In the genomic region with DNA sequence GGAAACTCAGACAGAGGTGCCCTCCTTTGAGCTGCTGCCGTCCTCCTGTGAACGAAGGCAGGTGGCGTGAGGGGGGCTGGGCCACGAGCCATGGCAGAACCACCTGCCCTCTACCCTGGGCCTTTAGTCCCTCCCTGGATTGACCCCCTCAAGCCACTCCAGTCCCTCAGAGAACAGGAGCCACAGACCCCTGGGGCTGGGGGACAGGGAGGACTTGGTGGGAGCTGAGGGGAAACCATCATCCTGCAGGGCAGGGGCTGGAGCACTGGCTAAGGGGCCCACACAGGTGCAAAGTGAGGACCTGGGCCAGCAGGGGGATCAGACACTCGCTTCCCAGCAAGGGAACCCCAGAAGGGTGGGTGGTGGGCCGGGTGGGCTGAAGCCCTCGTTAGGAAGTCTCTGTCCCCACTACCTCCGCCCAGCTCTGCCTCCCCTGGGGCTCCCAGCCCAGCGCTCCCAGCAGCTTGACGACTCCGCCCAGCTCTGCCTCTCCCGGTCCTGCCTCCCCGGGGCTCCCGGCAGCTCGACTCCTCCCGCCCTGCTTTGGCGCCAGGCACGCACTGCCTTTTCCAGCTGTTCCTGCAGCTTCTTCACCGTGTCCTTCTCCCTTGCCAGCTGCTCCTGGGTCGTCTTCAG, we compare ENCODE assay signal across 9 cellular contexts. TPM values are rescaled to one million over a fixed set of nuclear protein-coding genes. Genes with fewer than 3 reads are reported as not detected.
DNase-seq lines count a peak whose midpoint lies in the region; ATAC-seq and TF ChIP-seq lines count a peak whose summit lies in the region.
"Had no signal": no experiment of that assay in that cellular context is flagged by ENCODE, and none has a peak within 500 bp of the region (broad histone marks: within the 10 kb centered on the region; RNA-seq: fewer than 3 reads in every experiment).

No MANE protein-coding gene starts in this region.

- H4K8ac ChIP-seq in mesenchymal stem cell (ENCODE audit: low read length), result peak overlapping the region; percentile 24

- H2BK15ac ChIP-seq in mesenchymal stem cell (ENCODE audit: low read depth, poor library complexity, severe bottlenecking), result no peak overlapping the region

- no peaks in the 10 kb centered on the region for H3K27me3 Mint-ChIP-seq in natural killer cell (ENCODE audit: low read depth in 2 of 2)
- H3K27me3 Mint-ChIP-seq in natural killer cell treated with Interleukin-12 subunit alpha and Interleukin-12 subunit beta and Interleukin-15 and Interleukin-18, amount 100 ng/mL, for 72 hours, result no peaks in the 10 kb centered on the region
- no peaks in the 10 kb centered on the region for H3K27me3 Mint-ChIP-seq in central memory CD8-positive, alpha-beta T cell

- no peak overlapping the region for H3K4me3 ChIP-seq in mesenchymal stem cell (ENCODE audit: insufficient read depth in 1 of 2, low read depth in 1 of 2, low read length in 2 of 2)
- no peak overlapping the region for H3K4me3 ChIP-seq in effector memory CD4-positive, alpha-beta T cell (ENCODE audit: insufficient read depth, low read depth, low read length, poor library complexity, severe bottlenecking)

- H3K27ac ChIP-seq in mesenchymal stem cell (ENCODE audit: low read length, poor library complexity, severe bottlenecking), result peak overlapping the region; percentile 73
- H3K27ac ChIP-seq in effector memory CD4-positive, alpha-beta T cell (ENCODE audit: insufficient read depth, low read length, poor library complexity, severe bottlenecking), result no peak overlapping the region

- H2AFZ ChIP-seq in mesenchymal stem cell (ENCODE audit: low read depth, low read length), result no peak overlapping the region

- peaks cover 37 to 49% of the 10 kb centered on the region in 2 donors for H3K4me1 Mint-ChIP-seq in natural killer cell
- peaks cover 24 to 36% of the 10 kb centered on the region in 2 donors for H3K4me1 Mint-ChIP-seq in natural killer cell treated with Interleukin-12 subunit alpha and Interleukin-12 subunit beta and Interleukin-15 and Interleukin-18, amount 100 ng/mL, for 72 hours (ENCODE audit: low read depth in 2 of 2)
- H3K4me1 Mint-ChIP-seq in central memory CD8-positive, alpha-beta T cell, result peaks cover 28% of the 10 kb centered on the region

- 71% methylated on average over 19 of the region's 20 CpGs for WGBS in mesenchymal stem cell

- H3K18ac ChIP-seq in mesenchymal stem cell (ENCODE audit: low read depth in 1 of 2, low read length in 2 of 2), result no peak overlapping the region

- peak overlapping the region; percentile 98 for H3K27ac Mint-ChIP-seq in natural killer cell
- H3K27ac Mint-ChIP-seq in natural killer cell treated with Interleukin-12 subunit alpha and Interleukin-12 subunit beta and Interleukin-15 and Interleukin-18, amount 100 ng/mL, for 72 hours, result peak overlapping the region in 1 of 2 donors; percentile 97
- peak overlapping the region; percentile 13 for H3K27ac Mint-ChIP-seq in central memory CD8-positive, alpha-beta T cell (ENCODE audit: low read depth)

- intact Hi-C loops in natural killer cell (cut with micrococcal nuclease), result loop anchor here (5.0 kb wide), 1 partner anchor 68 kb away; a partner anchor contains a TSS

- peak overlapping the region; percentile 62 for H3K4me3 Mint-ChIP-seq in natural killer cell
- H3K4me3 Mint-ChIP-seq in natural killer cell treated with Interleukin-12 subunit alpha and Interleukin-12 subunit beta and Interleukin-15 and Interleukin-18, amount 100 ng/mL, for 72 hours, result no peak overlapping the region
- H3K4me3 Mint-ChIP-seq in central memory CD8-positive, alpha-beta T cell, result no peak overlapping the region

- H3K9ac ChIP-seq in mesenchymal stem cell (ENCODE audit: low read length), result no peak overlapping the region

- peaks cover 62% of the 10 kb centered on the region for H3K4me1 ChIP-seq in mesenchymal stem cell (ENCODE audit: control insufficient read depth, insufficient read depth, low read depth, low read length)
- H3K4me1 ChIP-seq in effector memory CD4-positive, alpha-beta T cell (ENCODE audit: control insufficient read depth, insufficient read depth, low read length, poor library complexity, severe bottlenecking), result peaks cover 37% of the 10 kb centered on the region

- H3K36me3 ChIP-seq in mesenchymal stem cell (ENCODE audit: control insufficient read depth in 1 of 2, insufficient read depth in 2 of 2, low read depth in 1 of 2, low read length in 2 of 2), result peaks cover 71 to 90% of the 10 kb centered on the region in 2 experiments
- H3K36me3 ChIP-seq in effector memory CD4-positive, alpha-beta T cell (ENCODE audit: control insufficient read depth, insufficient read depth, low read length), result peaks cover 7% of the 10 kb centered on the region

- no peak for ATAC-seq in natural killer cell
- no peak for ATAC-seq in natural killer cell treated with Interleukin-12 subunit alpha and Interleukin-12 subunit beta and Interleukin-15 and Interleukin-18, amount 100 ng/mL, for 72 hours
- no peak for ATAC-seq in central memory CD8-positive, alpha-beta T cell (replicated peaks; ENCODE audit: extremely low read depth, poor library complexity, severe bottlenecking)

- H2BK12ac ChIP-seq in mesenchymal stem cell (ENCODE audit: low read length in 2 of 2), result no peak overlapping the region

- H3K9me3 Mint-ChIP-seq in natural killer cell, result no peaks in the 10 kb centered on the region
- no peaks in the 10 kb centered on the region for H3K9me3 Mint-ChIP-seq in natural killer cell treated with Interleukin-12 subunit alpha and Interleukin-12 subunit beta and Interleukin-15 and Interleukin-18, amount 100 ng/mL, for 72 hours
- H3K9me3 Mint-ChIP-seq in central memory CD8-positive, alpha-beta T cell, result no peaks in the 10 kb centered on the region

- no peak overlapping the region for H2BK5ac ChIP-seq in mesenchymal stem cell (ENCODE audit: low read depth, low read length, poor library complexity, severe bottlenecking)

- no peak overlapping the region for H4K91ac ChIP-seq in mesenchymal stem cell (ENCODE audit: low read length)

- no peak overlapping the region for H3K4ac ChIP-seq in mesenchymal stem cell (ENCODE audit: low read depth in 1 of 2, low read length in 2 of 2)

- H3K9me3 ChIP-seq in mesenchymal stem cell (ENCODE audit: control insufficient read depth, low read length), result no peaks in the 10 kb centered on the region
- H3K9me3 ChIP-seq in effector memory CD4-positive, alpha-beta T cell (ENCODE audit: control insufficient read depth, low read length), result no peaks in the 10 kb centered on the region

- TF ChIP-seq CTCF in natural killer cell (IDR thresholded peaks at IDR 0.05), result no peak

- H2BK120ac ChIP-seq in mesenchymal stem cell (ENCODE audit: low read depth, low read length), result no peak overlapping the region

- no peaks in the 10 kb centered on the region for H3K36me3 Mint-ChIP-seq in natural killer cell
- no peaks in the 10 kb centered on the region for H3K36me3 Mint-ChIP-seq in natural killer cell treated with Interleukin-12 subunit alpha and Interleukin-12 subunit beta and Interleukin-15 and Interleukin-18, amount 100 ng/mL, for 72 hours
- H3K36me3 Mint-ChIP-seq in central memory CD8-positive, alpha-beta T cell (ENCODE audit: insufficient read depth), result peaks cover 14% of the 10 kb centered on the region

- H3K4me2 ChIP-seq in mesenchymal stem cell (ENCODE audit: low read length, poor library complexity, severe bottlenecking), result no peak overlapping the region

- H3K27me3 ChIP-seq in mesenchymal stem cell (ENCODE audit: control insufficient read depth in 1 of 2, insufficient read depth in 1 of 2, low read length in 2 of 2), result no peaks in the 10 kb centered on the region
- H3K27me3 ChIP-seq in effector memory CD4-positive, alpha-beta T cell (replicated peaks; ENCODE audit: control insufficient read depth, insufficient read depth, low read length, poor library complexity, severe bottlenecking), result no peaks in the 10 kb centered on the region

- H3K79me1 ChIP-seq in mesenchymal stem cell (replicated peaks; ENCODE audit: low read length, poor library complexity, severe bottlenecking), result peaks cover 40% of the 10 kb centered on the region

- peak overlapping the region; percentile 80 for H2AK5ac ChIP-seq in mesenchymal stem cell (ENCODE audit: low read length, severe bottlenecking)

- no peak for DNase-seq in natural killer cell
- no peak for DNase-seq in natural killer cell treated with Interleukin-12 subunit alpha and Interleukin-12 subunit beta and Interleukin-15 and Interleukin-18, amount 100 ng/mL, for 72 hours (ENCODE audit: low spot score)
- no peak for DNase-seq in central memory CD8-positive, alpha-beta T cell (ENCODE audit: low spot score in 2 of 2)
- DNase-seq in mesenchymal stem cell, result peak; percentile 54
- DNase-seq in effector memory CD4-positive, alpha-beta T cell, result no peak
- DNase-seq in HK-2 (ENCODE audit: unreplicated experiment), result no peak
- no peak for DNase-seq in GM19238 (ENCODE audit: insufficient read length, low spot score)
- DNase-seq in cerebellar nuclear complex (lab: John Stamatoyannopoulos, UW), result no peak
- DNase-seq: amniotic stem cell had no signal

- no peak overlapping the region for H3K23ac ChIP-seq in mesenchymal stem cell (ENCODE audit: low read length in 2 of 2)

- H3K14ac ChIP-seq in mesenchymal stem cell (ENCODE audit: low read length in 2 of 2), result no peak overlapping the region

RNA-seq across cellular contexts. Expression of a gene that starts 44.4 kb away (rescaled TPM):
- 10 to 100 TPM; 47.5 to 73.5 (median 70.0) TPM for total RNA-seq in natural killer cell
- total RNA-seq in natural killer cell treated with Interleukin-12 subunit alpha and Interleukin-12 subunit beta and Interleukin-15 and Interleukin-18, amount 100 ng/mL, for 72 hours, result 10 to 100 TPM; 42.5 to 59.1 TPM
- polyA plus RNA-seq in mesenchymal stem cell (2013, experiment 1 of 2), result 931 TPM
- 914 TPM for polyA plus RNA-seq in mesenchymal stem cell (2013, experiment 2 of 2)
